Comparison of ENCODE assay signal across 9 cellular contexts in the genomic region with DNA sequence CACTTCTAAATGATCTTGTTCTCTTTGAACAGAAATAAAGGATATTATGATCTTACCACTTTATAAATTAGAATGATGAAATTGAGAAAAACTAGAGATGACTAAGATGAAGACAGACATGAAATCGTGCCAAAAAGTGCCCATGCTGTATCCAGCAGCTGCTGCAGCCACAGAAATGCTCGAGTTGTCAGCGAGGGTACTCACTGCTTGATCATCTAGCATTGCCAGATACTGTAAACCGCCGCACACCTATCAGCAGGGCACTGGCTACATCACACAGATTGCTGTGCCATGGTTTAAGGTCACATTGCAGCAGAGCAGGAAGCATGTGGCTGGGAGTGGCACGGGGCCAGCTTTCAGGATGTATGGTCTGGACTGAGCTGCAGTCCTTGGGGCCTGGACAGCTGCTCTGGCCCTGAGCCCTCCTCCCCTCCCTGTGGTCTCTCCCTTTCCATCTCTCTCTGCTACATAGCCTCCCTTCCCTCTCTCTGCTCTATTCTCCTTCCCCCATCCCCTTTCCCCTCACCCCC. TPM values are rescaled to one million over a fixed set of nuclear protein-coding genes. Genes with fewer than 3 reads are reported as not detected.
DNase-seq lines count a peak whose midpoint lies in the region; ATAC-seq and TF ChIP-seq lines count a peak whose summit lies in the region.
"Had no signal": no experiment of that assay in that cellular context is flagged by ENCODE, and none has a peak within 500 bp of the region (broad histone marks: within the 10 kb centered on the region; RNA-seq: fewer than 3 reads in every experiment).

No MANE protein-coding gene starts in this region.

- H3K4me3 ChIP-seq in right atrium auricular region (no peak overlapping the region), cardiac muscle cell (no peak overlapping the region)
- H3K4me3 ChIP-seq: lung had no signal

- H3K27ac ChIP-seq in right atrium auricular region = peak overlapping the region in 1 of 2 donors; percentile 21
- no peak overlapping the region for H3K27ac ChIP-seq in cardiac muscle cell

- peak; percentile 75 for DNase-seq in Right ventricle myocardium inferior (ENCODE audit: missing footprints)
- no peak for DNase-seq in right atrium auricular region (ENCODE audit: low spot score)
- DNase-seq in cardiac muscle cell (ENCODE audit: low read depth in 1 of 2, low spot score in 1 of 2) = peak; percentile 34 to 91
- DNase-seq in ureter (ENCODE audit: low spot score) = peak; percentile 73
- DNase-seq in D341Med (ENCODE audit: low spot score) = no peak
- DNase-seq in retina = no peak

- no peaks in the 10 kb centered on the region for H3K36me3 ChIP-seq in right atrium auricular region
- H3K36me3 ChIP-seq in cardiac muscle cell = no peaks in the 10 kb centered on the region

- H3K27me3 ChIP-seq in right atrium auricular region = no peaks in the 10 kb centered on the region
- H3K27me3 ChIP-seq in cardiac muscle cell = no peaks in the 10 kb centered on the region

- peaks cover 0 to 13% of the 10 kb centered on the region in 2 donors for H3K4me1 ChIP-seq in right atrium auricular region
- H3K4me1 ChIP-seq in cardiac muscle cell (ENCODE audit: low read depth) = no peaks in the 10 kb centered on the region

- intact Hi-C loops in Right ventricle myocardium inferior (cut with DNase I) = no loop called here

- TF ChIP-seq CTCF in right atrium auricular region (IDR thresholded peaks at IDR 0.05) = no peak
- TF ChIP-seq CTCF in cardiac muscle cell (IDR thresholded peaks at IDR 0.05; ENCODE audit: low read depth, low read length) = no peak

- no peaks in the 10 kb centered on the region for H3K9me3 ChIP-seq in right atrium auricular region
- no peaks in the 10 kb centered on the region for H3K9me3 ChIP-seq in cardiac muscle cell (ENCODE audit: low read depth)

- peak; percentile 61 for ATAC-seq in Right ventricle myocardium inferior
- ATAC-seq in SK-N-SH treated with all-trans-retinoic acid at 6 μM for 48 hours = peak; percentile 83
- ATAC-seq in HG02885 (IDR thresholded peaks at IDR 0.05; ENCODE audit: poor library complexity, unreplicated experiment) = no peak

TF ChIP-seq in SK-N-SH treated with all-trans-retinoic acid at 6 μM for 48 hours, 23 proteins besides CTCF, POLR2A, EP300 and RAD21:
- TF ChIP-seq, protein P1, sequence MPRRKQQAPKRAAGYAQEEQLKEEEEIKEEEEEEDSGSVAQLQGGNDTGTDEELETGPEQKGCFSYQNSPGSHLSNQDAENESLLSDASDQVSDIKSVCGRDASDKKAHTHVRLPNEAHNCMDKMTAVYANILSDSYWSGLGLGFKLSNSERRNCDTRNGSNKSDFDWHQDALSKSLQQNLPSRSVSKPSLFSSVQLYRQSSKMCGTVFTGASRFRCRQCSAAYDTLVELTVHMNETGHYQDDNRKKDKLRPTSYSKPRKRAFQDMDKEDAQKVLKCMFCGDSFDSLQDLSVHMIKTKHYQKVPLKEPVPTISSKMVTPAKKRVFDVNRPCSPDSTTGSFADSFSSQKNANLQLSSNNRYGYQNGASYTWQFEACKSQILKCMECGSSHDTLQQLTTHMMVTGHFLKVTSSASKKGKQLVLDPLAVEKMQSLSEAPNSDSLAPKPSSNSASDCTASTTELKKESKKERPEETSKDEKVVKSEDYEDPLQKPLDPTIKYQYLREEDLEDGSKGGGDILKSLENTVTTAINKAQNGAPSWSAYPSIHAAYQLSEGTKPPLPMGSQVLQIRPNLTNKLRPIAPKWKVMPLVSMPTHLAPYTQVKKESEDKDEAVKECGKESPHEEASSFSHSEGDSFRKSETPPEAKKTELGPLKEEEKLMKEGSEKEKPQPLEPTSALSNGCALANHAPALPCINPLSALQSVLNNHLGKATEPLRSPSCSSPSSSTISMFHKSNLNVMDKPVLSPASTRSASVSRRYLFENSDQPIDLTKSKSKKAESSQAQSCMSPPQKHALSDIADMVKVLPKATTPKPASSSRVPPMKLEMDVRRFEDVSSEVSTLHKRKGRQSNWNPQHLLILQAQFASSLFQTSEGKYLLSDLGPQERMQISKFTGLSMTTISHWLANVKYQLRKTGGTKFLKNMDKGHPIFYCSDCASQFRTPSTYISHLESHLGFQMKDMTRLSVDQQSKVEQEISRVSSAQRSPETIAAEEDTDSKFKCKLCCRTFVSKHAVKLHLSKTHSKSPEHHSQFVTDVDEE (CRISPR knock-in tag; IDR thresholded peaks at IDR 0.05) = 0 out of 2 replicates have a peak, but pooled peaks have one; percentile 53
- TF ChIP-seq TCF4 (CRISPR knock-in tag; IDR thresholded peaks at IDR 0.05; ENCODE audit: borderline replicate concordance) (peak; percentile 63; the same call in 1 of the 2 replicates), ZFP3 (CRISPR knock-in tag; IDR thresholded peaks at IDR 0.05) (no peak), ARNTL (CRISPR knock-in tag; IDR thresholded peaks at IDR 0.05; ENCODE audit: borderline replicate concordance, low read depth) (no peak), ZNF70 (CRISPR knock-in tag; IDR thresholded peaks at IDR 0.05) (no peak), GLIS3 (CRISPR knock-in tag; IDR thresholded peaks at IDR 0.05) (no peak), TOX (CRISPR knock-in tag; IDR thresholded peaks at IDR 0.05; ENCODE audit: borderline replicate concordance) (no peak), ISL1 (CRISPR knock-in tag; IDR thresholded peaks at IDR 0.05) (no peak), OSR1 (CRISPR knock-in tag; IDR thresholded peaks at IDR 0.05) (no peak), CSDC2 (CRISPR knock-in tag; IDR thresholded peaks at IDR 0.05) (no peak)
- TF ChIP-seq, protein P2, sequence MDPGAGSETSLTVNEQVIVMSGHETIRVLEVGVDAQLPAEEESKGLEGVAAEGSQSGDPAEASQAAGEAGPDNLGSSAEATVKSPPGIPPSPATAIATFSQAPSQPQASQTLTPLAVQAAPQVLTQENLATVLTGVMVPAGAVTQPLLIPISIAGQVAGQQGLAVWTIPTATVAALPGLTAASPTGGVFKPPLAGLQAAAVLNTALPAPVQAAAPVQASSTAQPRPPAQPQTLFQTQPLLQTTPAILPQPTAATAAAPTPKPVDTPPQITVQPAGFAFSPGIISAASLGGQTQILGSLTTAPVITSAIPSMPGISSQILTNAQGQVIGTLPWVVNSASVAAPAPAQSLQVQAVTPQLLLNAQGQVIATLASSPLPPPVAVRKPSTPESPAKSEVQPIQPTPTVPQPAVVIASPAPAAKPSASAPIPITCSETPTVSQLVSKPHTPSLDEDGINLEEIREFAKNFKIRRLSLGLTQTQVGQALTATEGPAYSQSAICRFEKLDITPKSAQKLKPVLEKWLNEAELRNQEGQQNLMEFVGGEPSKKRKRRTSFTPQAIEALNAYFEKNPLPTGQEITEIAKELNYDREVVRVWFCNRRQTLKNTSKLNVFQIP (CRISPR knock-in tag; IDR thresholded peaks at IDR 0.05; ENCODE audit: borderline replicate concordance, low read depth) = no peak

RNA-seq across cellular contexts. Expression of gene SEPTIN5, which starts 51.0 kb away (rescaled TPM):
- 120 TPM for total RNA-seq in Right ventricle myocardium inferior
- total RNA-seq in right atrium auricular region = 100 to 1,000 TPM; 162 to 287 TPM
- total RNA-seq in cardiac muscle cell = 165 and 303 TPM in 2 replicates
- 129 and 260 TPM in 2 replicates for polyA plus RNA-seq in cardiac muscle cell
- 26.7 TPM for total RNA-seq in ureter

RNA-seq across cellular contexts. Expression of gene GP1BB, which starts 60.0 kb away (rescaled TPM):
- not detected for total RNA-seq in Right ventricle myocardium inferior
- 10 to 100 TPM; 25.8 to 34.7 TPM for total RNA-seq in right atrium auricular region
- 89.4 and 100 TPM in 2 replicates for total RNA-seq in cardiac muscle cell
- 80.9 and 83.2 TPM in 2 replicates for polyA plus RNA-seq in cardiac muscle cell
- 2.1 TPM for total RNA-seq in ureter

Comparison
In these comparisons a context has a peak if more than half of its experiments do, and no peak if none do; other contexts are left out.
1. DNase-seq: peak in Right ventricle myocardium inferior (single experiment), cardiac muscle cell (2 of 2) and ureter (single experiment); none in right atrium auricular region (single experiment), D341Med (single experiment) and retina (single experiment).